Comparison of ENCODE assay signal across 7 cellular contexts in genomic region chr1:150152772-150153461, GRCh38. TPM values are rescaled to one million over a fixed set of nuclear protein-coding genes. Genes with fewer than 3 reads are reported as not detected.
A peak's percentile ranks its signal among the peaks of the same experiment; 100 is the strongest.
DNase-seq lines count a peak whose midpoint lies in the region; ATAC-seq and TF ChIP-seq lines count a peak whose summit lies in the region.

No MANE protein-coding gene starts in this region.

- peaks cover 16% of the 10 kb centered on the region for H3K79me2 ChIP-seq in GM23338 (replicated peaks; ENCODE audit: insufficient read depth)

- H3K27ac Mint-ChIP-seq in GM23338, result no peak overlapping the region
- peak overlapping the region; percentile 53 for H3K27ac Mint-ChIP-seq in activated T-helper 2 cell treated with anti-CD3 and anti-CD28 coated beads, Interferon-gamma antibody, Interleukin-2, Interleukin-4, amounts not matched to agents 10 μg/mL and 5 μg/mL and 100 μg/mL, durations not matched to agents 14 hours and 24 hours and 36 hours

- ATAC-seq in GM23338, result no peak
- no peak for ATAC-seq in esophagus mucosa

- peaks cover 1% of the 10 kb centered on the region; the same call in 1 of the 2 replicates for H4K20me1 ChIP-seq in GM23338 (replicated peaks; ENCODE audit: insufficient read depth)

- peaks cover 23% of the 10 kb centered on the region for H3K4me1 Mint-ChIP-seq in GM23338
- H3K4me1 Mint-ChIP-seq in activated T-helper 2 cell treated with anti-CD3 and anti-CD28 coated beads, Interferon-gamma antibody, Interleukin-2, Interleukin-4, amounts not matched to agents 10 μg/mL and 5 μg/mL and 100 μg/mL, durations not matched to agents 14 hours and 24 hours and 36 hours (ENCODE audit: low read depth), result peaks cover 48% of the 10 kb centered on the region

- peak overlapping the region; percentile 77 to 97 for H3K9ac ChIP-seq in stomach smooth muscle (ENCODE audit: low read length in 2 of 2)

- intact Hi-C loops in activated T-helper 2 cell treated with anti-CD3 and anti-CD28 coated beads, Interferon-gamma antibody, Interleukin-2, Interleukin-4, amounts not matched to agents 10 μg/mL and 5 μg/mL and 100 μg/mL, durations not matched to agents 14 hours and 24 hours and 36 hours (cut with micrococcal nuclease), result no loop called here

- no peak overlapping the region for H2AFZ ChIP-seq in GM23338

- H3K4me1 ChIP-seq in GM23338 (ENCODE audit: insufficient read depth), result peaks cover 12% of the 10 kb centered on the region
- H3K4me1 ChIP-seq in right atrium auricular region, result peaks cover 0 to 50% of the 10 kb centered on the region in 2 donors
- H3K4me1 ChIP-seq in stomach smooth muscle (ENCODE audit: control insufficient read depth, insufficient read depth, low read length), result peaks cover 55% of the 10 kb centered on the region

- H3K9me3 ChIP-seq in right atrium auricular region (no peaks in the 10 kb centered on the region), stomach smooth muscle (ENCODE audit: control insufficient read depth in 2 of 2, low read length in 2 of 2) (no peaks in the 10 kb centered on the region)

- H3K27ac ChIP-seq in GM23338 (ENCODE audit: low read depth) (no peak overlapping the region), right atrium auricular region (peak overlapping the region; percentile 93 to 94), stomach smooth muscle (ENCODE audit: low read length) (peak overlapping the region; percentile 99)

- H3K9me2 ChIP-seq in GM23338 (ENCODE audit: insufficient read depth), result no peaks in the 10 kb centered on the region

- H3K9me3 Mint-ChIP-seq in GM23338, result no peaks in the 10 kb centered on the region
- no peaks in the 10 kb centered on the region for H3K9me3 Mint-ChIP-seq in activated T-helper 2 cell treated with anti-CD3 and anti-CD28 coated beads, Interferon-gamma antibody, Interleukin-2, Interleukin-4, amounts not matched to agents 10 μg/mL and 5 μg/mL and 100 μg/mL, durations not matched to agents 14 hours and 24 hours and 36 hours

- peaks cover 27% of the 10 kb centered on the region for H3K36me3 ChIP-seq in GM23338 (ENCODE audit: insufficient read depth)
- H3K36me3 ChIP-seq in right atrium auricular region, result peaks cover 54% of the 10 kb centered on the region
- peaks cover 56 to 58% of the 10 kb centered on the region in 2 donors for H3K36me3 ChIP-seq in stomach smooth muscle (ENCODE audit: control insufficient read depth in 2 of 2, insufficient read depth in 2 of 2, low read length in 2 of 2)

- peak overlapping the region; percentile 27; the same call in 1 of the 3 replicates for H3K4me3 Mint-ChIP-seq in GM23338
- peak overlapping the region; percentile 61 for H3K4me3 Mint-ChIP-seq in activated T-helper 2 cell treated with anti-CD3 and anti-CD28 coated beads, Interferon-gamma antibody, Interleukin-2, Interleukin-4, amounts not matched to agents 10 μg/mL and 5 μg/mL and 100 μg/mL, durations not matched to agents 14 hours and 24 hours and 36 hours (ENCODE audit: low read depth)

- TF ChIP-seq CTCF in GM23338 (conservative IDR thresholded peaks at IDR 0.05; ENCODE audit: low read depth in 2 of 2) (no peak), right atrium auricular region (IDR thresholded peaks at IDR 0.05) (no peak)

- peaks cover 12% of the 10 kb centered on the region for H3K27me3 Mint-ChIP-seq in GM23338 (ENCODE audit: insufficient read depth, low read depth, poor library complexity)
- peaks cover 7% of the 10 kb centered on the region for H3K27me3 Mint-ChIP-seq in activated T-helper 2 cell treated with anti-CD3 and anti-CD28 coated beads, Interferon-gamma antibody, Interleukin-2, Interleukin-4, amounts not matched to agents 10 μg/mL and 5 μg/mL and 100 μg/mL, durations not matched to agents 14 hours and 24 hours and 36 hours (ENCODE audit: low read depth)

- H3K4me2 ChIP-seq in GM23338, result no peak overlapping the region

- peaks cover 29% of the 10 kb centered on the region for H3K27me3 ChIP-seq in GM23338 (ENCODE audit: insufficient read depth)
- H3K27me3 ChIP-seq in right atrium auricular region, result no peaks in the 10 kb centered on the region
- H3K27me3 ChIP-seq in stomach smooth muscle (ENCODE audit: control insufficient read depth in 1 of 2, insufficient read depth in 2 of 2, low read length in 2 of 2), result no peaks in the 10 kb centered on the region

- no peak overlapping the region for H3K4me3 ChIP-seq in GM23338
- H3K4me3 ChIP-seq in right atrium auricular region, result no peak overlapping the region
- H3K4me3 ChIP-seq in stomach smooth muscle (ENCODE audit: low read length in 2 of 2), result peak overlapping the region; percentile 81 to 94

- DNase-seq in GM23338 (ENCODE audit: low spot score) (no peak), right atrium auricular region (ENCODE audit: low spot score) (no peak), NCI-H1930 (lab: John Stamatoyannopoulos, UW) (no peak)
- no peak for DNase-seq in activated T-helper 2 cell treated with anti-CD3 and anti-CD28 coated beads, Interferon-gamma antibody, Interleukin-2, Interleukin-4, amounts not matched to agents 10 μg/mL and 5 μg/mL and 100 μg/mL, durations not matched to agents 14 hours and 24 hours and 36 hours (ENCODE audit: low spot score)
- DNase-seq in activated effector memory CD4-positive, alpha-beta T cell treated with Interleukin-2 at 50 U/mL for 16 hours, result no peak

- no peaks in the 10 kb centered on the region; the same call in 1 of the 2 replicates for H3F3A ChIP-seq in GM23338 (replicated peaks; ENCODE audit: low read depth)

- H3K36me3 Mint-ChIP-seq in GM23338 (ENCODE audit: low read depth), result peaks cover 56% of the 10 kb centered on the region
- peaks cover 62% of the 10 kb centered on the region for H3K36me3 Mint-ChIP-seq in activated T-helper 2 cell treated with anti-CD3 and anti-CD28 coated beads, Interferon-gamma antibody, Interleukin-2, Interleukin-4, amounts not matched to agents 10 μg/mL and 5 μg/mL and 100 μg/mL, durations not matched to agents 14 hours and 24 hours and 36 hours (ENCODE audit: low read depth)

TF ChIP-seq in GM23338, 12 proteins besides CTCF, POLR2A, EP300 and RAD21 (continues in another document):
- TF ChIP-seq STAT1 (IDR thresholded peaks at IDR 0.05; ENCODE audit: unreplicated experiment) (no peak), CREB1 (CRISPR knock-in tag; IDR thresholded peaks at IDR 0.05; ENCODE audit: low read depth) (no peak), ZNF331 (CRISPR knock-in tag; IDR thresholded peaks at IDR 0.05; ENCODE audit: low read depth) (no peak), JUNB (IDR thresholded peaks at IDR 0.05; ENCODE audit: unreplicated experiment) (no peak), POLR2AphosphoS5 (IDR thresholded peaks at IDR 0.05; ENCODE audit: low read depth) (no peak), ZNF114 (CRISPR knock-in tag; IDR thresholded peaks at IDR 0.05) (no peak), EZH2phosphoT487 (IDR thresholded peaks at IDR 0.05; ENCODE audit: unreplicated experiment) (no peak)
- TF ChIP-seq, protein P1, sequence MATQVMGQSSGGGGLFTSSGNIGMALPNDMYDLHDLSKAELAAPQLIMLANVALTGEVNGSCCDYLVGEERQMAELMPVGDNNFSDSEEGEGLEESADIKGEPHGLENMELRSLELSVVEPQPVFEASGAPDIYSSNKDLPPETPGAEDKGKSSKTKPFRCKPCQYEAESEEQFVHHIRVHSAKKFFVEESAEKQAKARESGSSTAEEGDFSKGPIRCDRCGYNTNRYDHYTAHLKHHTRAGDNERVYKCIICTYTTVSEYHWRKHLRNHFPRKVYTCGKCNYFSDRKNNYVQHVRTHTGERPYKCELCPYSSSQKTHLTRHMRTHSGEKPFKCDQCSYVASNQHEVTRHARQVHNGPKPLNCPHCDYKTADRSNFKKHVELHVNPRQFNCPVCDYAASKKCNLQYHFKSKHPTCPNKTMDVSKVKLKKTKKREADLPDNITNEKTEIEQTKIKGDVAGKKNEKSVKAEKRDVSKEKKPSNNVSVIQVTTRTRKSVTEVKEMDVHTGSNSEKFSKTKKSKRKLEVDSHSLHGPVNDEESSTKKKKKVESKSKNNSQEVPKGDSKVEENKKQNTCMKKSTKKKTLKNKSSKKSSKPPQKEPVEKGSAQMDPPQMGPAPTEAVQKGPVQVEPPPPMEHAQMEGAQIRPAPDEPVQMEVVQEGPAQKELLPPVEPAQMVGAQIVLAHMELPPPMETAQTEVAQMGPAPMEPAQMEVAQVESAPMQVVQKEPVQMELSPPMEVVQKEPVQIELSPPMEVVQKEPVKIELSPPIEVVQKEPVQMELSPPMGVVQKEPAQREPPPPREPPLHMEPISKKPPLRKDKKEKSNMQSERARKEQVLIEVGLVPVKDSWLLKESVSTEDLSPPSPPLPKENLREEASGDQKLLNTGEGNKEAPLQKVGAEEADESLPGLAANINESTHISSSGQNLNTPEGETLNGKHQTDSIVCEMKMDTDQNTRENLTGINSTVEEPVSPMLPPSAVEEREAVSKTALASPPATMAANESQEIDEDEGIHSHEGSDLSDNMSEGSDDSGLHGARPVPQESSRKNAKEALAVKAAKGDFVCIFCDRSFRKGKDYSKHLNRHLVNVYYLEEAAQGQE (IDR thresholded peaks at IDR 0.05; ENCODE audit: unreplicated experiment), result no peak

RNA-seq across cellular contexts. Expression of gene PLEKHO1, which starts 3.2 kb away (rescaled TPM):
- total RNA-seq in GM23338 (2014; rRNA removed; shearing (Covaris generic)), result 26.3 and 34.3 TPM in 2 replicates
- 33.1 and 36.7 TPM in 2 replicates for polyA plus RNA-seq in GM23338 (2016; fragmentation: Nextera tagmentation; extraction: Ambion mirVana)
- 29.3 and 31.2 TPM in 2 replicates for total RNA-seq in activated T-helper 2 cell treated with anti-CD3 and anti-CD28 coated beads, Interferon-gamma antibody, Interleukin-2, Interleukin-4, amounts not matched to agents 10 μg/mL and 5 μg/mL and 100 μg/mL, durations not matched to agents 14 hours and 24 hours and 36 hours
- 10 to 100 TPM; 21.2 to 77.4 TPM for total RNA-seq in right atrium auricular region
- 4.1 TPM for total RNA-seq in esophagus mucosa

Comparison
In these comparisons a context has a peak if more than half of its experiments do, and no peak if none do; other contexts are left out.
1. H3K4me3 ChIP-seq: peak in stomach smooth muscle (2 of 2); none in GM23338 (single experiment) and right atrium auricular region (0 of 2).